ENCODE assay signal across 8 cellular contexts in the genomic region with DNA sequence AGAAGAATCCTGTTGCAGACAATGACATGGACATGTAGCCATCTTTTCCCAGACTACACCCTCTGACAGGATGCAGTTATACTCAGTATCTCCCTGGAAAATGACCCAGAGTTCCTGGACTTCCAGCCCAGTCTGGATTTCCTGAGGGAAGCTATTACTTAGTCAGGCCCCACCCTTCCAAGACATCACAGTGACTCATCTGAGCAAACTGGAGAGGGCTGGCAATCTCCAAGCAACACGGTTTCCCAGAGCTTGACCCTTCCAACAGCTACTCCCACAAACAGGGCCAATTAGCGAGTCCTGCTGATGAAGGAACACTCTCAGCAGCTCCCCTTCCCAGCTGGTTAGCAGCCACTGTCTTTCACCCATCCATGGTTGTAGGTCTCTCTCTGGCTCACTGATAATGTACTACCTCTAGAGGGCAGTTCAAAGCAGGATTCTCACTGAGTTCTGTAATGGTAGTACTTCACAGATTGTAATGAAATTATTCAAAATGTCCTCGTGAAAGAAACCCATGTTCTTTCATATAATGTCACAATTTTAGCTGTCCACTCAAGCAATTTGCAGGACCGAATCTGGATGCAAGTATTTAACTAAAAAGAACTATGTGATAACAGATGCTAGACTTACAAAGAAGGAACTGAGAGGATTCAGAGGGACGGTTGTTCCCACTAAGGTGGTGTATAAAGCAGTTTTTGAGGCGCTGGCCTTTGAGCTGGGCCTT.
DNase-seq lines count a peak whose midpoint lies in the region; ATAC-seq and TF ChIP-seq lines count a peak whose summit lies in the region.

No MANE protein-coding gene starts in this region.

- no peaks in the 10 kb centered on the region for H3K36me3 ChIP-seq in ovary

- TF ChIP-seq EP300 in ovary (IDR thresholded peaks at IDR 0.05): no peak

- intact Hi-C loops in ovary (cut with DNase I): loop anchor here in 3 of 4 donors (5.0 to 10.0 kb wide), 3 partner anchors 156 to 186 kb away; no protein-coding TSS in a partner anchor

- no peak for TF ChIP-seq POLR2A in ovary (IDR thresholded peaks at IDR 0.05)

- no peaks in the 10 kb centered on the region for H3K4me1 ChIP-seq in ovary (ENCODE audit: insufficient read depth)

- TF ChIP-seq CTCF in LNCAP (IDR thresholded peaks at IDR 0.05) (peak; percentile 49), ovary (IDR thresholded peaks at IDR 0.05) (peak in 1 of 3 donors; percentile 51)

- H3K27me3 ChIP-seq in ovary: no peaks in the 10 kb centered on the region

- DNase-seq in NCI-H2196 (lab: John Stamatoyannopoulos, UW; ENCODE audit: unreplicated experiment) (peak; percentile 2), NCI-H2196 treated with DMSO at 0.1 percent for 48 hours (lab: John Stamatoyannopoulos, UW; ENCODE audit: unreplicated experiment) (no peak), UCSD-AML1 (lab: John Stamatoyannopoulos, UW; ENCODE audit: unreplicated experiment) (peak; percentile 18), glomerular endothelial cell (ENCODE audit: extremely low read depth, low read depth, low spot score) (peak; percentile 70), ovary (peak; percentile 18 to 71 (median 34)), ecto neural progenitor cell (ENCODE audit: low spot score) (no peak)

- H3K27ac ChIP-seq in ovary: no peak overlapping the region

- no peak overlapping the region for H3K4me3 ChIP-seq in ovary

- no peaks in the 10 kb centered on the region for H3K9me3 ChIP-seq in ovary

- 35 to 40% (median 39%) methylated on average over 6 of the region's 6 CpGs for WGBS in ovary, 3 donors

- peak; percentile 56 for ATAC-seq in GM19372 (IDR thresholded peaks at IDR 0.05; ENCODE audit: low read depth, unreplicated experiment)

Comparison
In these comparisons a context has a peak if more than half of its experiments do, and no peak if none do; other contexts are left out.
1. DNase-seq: peak in NCI-H2196 (single experiment), UCSD-AML1 (single experiment), glomerular endothelial cell (single experiment) and ovary (5 of 5); none in NCI-H2196 treated with DMSO at 0.1 percent for 48 hours (single experiment) and ecto neural progenitor cell (single experiment).